Comparison of ENCODE assay signal across 8 cellular contexts in the genomic region with DNA sequence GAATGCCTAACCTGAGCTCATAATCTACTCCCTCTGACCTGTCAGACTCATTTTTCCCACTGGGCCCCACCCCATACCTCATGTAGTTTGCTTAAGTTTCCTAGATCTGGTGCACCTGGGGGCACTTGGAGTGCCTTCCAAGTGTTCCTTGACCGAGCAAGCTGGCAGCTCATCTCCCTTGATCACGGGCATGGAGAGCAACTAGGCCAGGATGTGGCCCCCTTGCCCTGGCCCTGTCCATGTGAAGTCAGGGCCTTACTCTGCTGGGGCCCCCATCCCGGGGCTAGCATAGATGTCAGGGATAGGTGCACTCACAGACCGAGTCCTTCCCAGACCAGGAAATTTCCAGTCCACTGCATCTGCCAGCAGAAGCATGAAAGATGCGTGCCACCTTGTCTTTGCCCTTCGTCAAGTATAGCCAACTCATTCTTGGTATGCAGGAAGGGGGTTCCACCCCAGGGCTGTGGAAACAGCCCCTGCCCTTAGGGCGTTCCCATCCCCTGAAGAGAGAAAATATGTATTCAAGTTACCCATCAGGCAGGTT. TPM values are rescaled to one million over a fixed set of nuclear protein-coding genes. Genes with fewer than 3 reads are reported as not detected.
A peak's percentile ranks its signal among the peaks of the same experiment; 100 is the strongest.
DNase-seq lines count a peak whose midpoint lies in the region; ATAC-seq and TF ChIP-seq lines count a peak whose summit lies in the region.

No MANE protein-coding gene starts in this region.

- no peak for TF ChIP-seq CTCF in GM12865 (IDR thresholded peaks at IDR 0.05; ENCODE audit: insufficient read depth, low read depth, low read length, missing control alignments)
- no peak for TF ChIP-seq CTCF in gastroesophageal sphincter (IDR thresholded peaks at IDR 0.05)
- TF ChIP-seq CTCF in prostate gland (IDR thresholded peaks at IDR 0.05) = no peak

- H3K9me3 ChIP-seq in gastroesophageal sphincter (no peaks in the 10 kb centered on the region), prostate gland (no peaks in the 10 kb centered on the region)

- no peaks in the 10 kb centered on the region for H3K27me3 Mint-ChIP-seq in activated T-cell treated with anti-CD3 and anti-CD28 coated beads, Interleukin-2, amount 50 U/mL, for 4 hours (ENCODE audit: low read depth)

- H3K36me3 Mint-ChIP-seq in activated T-cell treated with anti-CD3 and anti-CD28 coated beads, Interleukin-2, amount 50 U/mL, for 4 hours (ENCODE audit: insufficient read depth) = peaks cover 12% of the 10 kb centered on the region

- H3K4me1 ChIP-seq in gastroesophageal sphincter (peaks cover 18 to 80% (median 37%) of the 10 kb centered on the region in 3 donors), prostate gland (replicated peaks) (peaks cover 13% of the 10 kb centered on the region)

- peak; percentile 10 for ATAC-seq in HG03196 (IDR thresholded peaks at IDR 0.05; ENCODE audit: unreplicated experiment)
- ATAC-seq in activated T-cell treated with anti-CD3 and anti-CD28 coated beads, Interleukin-2, amount 50 U/mL, for 4 hours = peak; percentile 15 to 25
- no peak for ATAC-seq in gastroesophageal sphincter

- H3K27ac ChIP-seq in gastroesophageal sphincter = peak overlapping the region; percentile 97 to 99 (median 98)
- peak overlapping the region; percentile 98 to 99 for H3K27ac ChIP-seq in prostate gland

- peaks cover 75% of the 10 kb centered on the region for H3K4me1 Mint-ChIP-seq in activated T-cell treated with anti-CD3 and anti-CD28 coated beads, Interleukin-2, amount 50 U/mL, for 4 hours (ENCODE audit: low read depth)

- peak; percentile 68 for DNase-seq in GM12865 (ENCODE audit: low read depth)
- no peak for DNase-seq in activated T-cell treated with anti-CD3 and anti-CD28 coated beads, Interleukin-2, amount 50 U/mL, for 4 hours
- peak; percentile 41 for DNase-seq in prostate gland (ENCODE audit: low spot score)
- DNase-seq in COLO829 (ENCODE audit: low spot score) = no peak
- no peak for DNase-seq in superior temporal gyrus (ENCODE audit: extremely low spot score)
- no peak for DNase-seq in SIG-M5 treated with dmso at 0.1 percent for 504 hours (lab: John Stamatoyannopoulos, UW; ENCODE audit: unreplicated experiment)

- WGBS in gastroesophageal sphincter (ENCODE audit: low coverage in 1 of 2), 2 donors = 22% methylated on average over 6 of the region's 7 CpGs; no CpG with 5 or more reads in 1 of the 2 donors
- WGBS in prostate gland = 11% methylated on average over 7 of the region's 7 CpGs

- peak overlapping the region; percentile 96 for H3K4me3 Mint-ChIP-seq in activated T-cell treated with anti-CD3 and anti-CD28 coated beads, Interleukin-2, amount 50 U/mL, for 4 hours

- no peaks in the 10 kb centered on the region for H3K27me3 ChIP-seq in gastroesophageal sphincter
- H3K27me3 ChIP-seq in prostate gland (replicated peaks; ENCODE audit: insufficient read depth) = no peaks in the 10 kb centered on the region

- peaks cover 3% of the 10 kb centered on the region for H3K9me3 Mint-ChIP-seq in activated T-cell treated with anti-CD3 and anti-CD28 coated beads, Interleukin-2, amount 50 U/mL, for 4 hours

- H3K4me3 ChIP-seq in GM12865 (ENCODE audit: low read depth, low read length) = peak overlapping the region; percentile 92
- peak overlapping the region; percentile 81 to 94 for H3K4me3 ChIP-seq in gastroesophageal sphincter
- peak overlapping the region; percentile 83 to 85 for H3K4me3 ChIP-seq in prostate gland

- H3K36me3 ChIP-seq in gastroesophageal sphincter = no peaks in the 10 kb centered on the region
- no peaks in the 10 kb centered on the region for H3K36me3 ChIP-seq in prostate gland

- intact Hi-C loops in prostate gland (cut with DNase I) = no loop called here

- no peak for TF ChIP-seq POLR2A in gastroesophageal sphincter (IDR thresholded peaks at IDR 0.05)
- TF ChIP-seq POLR2A in prostate gland (IDR thresholded peaks at IDR 0.05) = no peak

- TF ChIP-seq EP300 in gastroesophageal sphincter (IDR thresholded peaks at IDR 0.05) = no peak

RNA-seq across cellular contexts. Expression of gene SLC22A5, which starts 41.9 kb away (rescaled TPM):
- total RNA-seq in activated T-cell treated with anti-CD3 and anti-CD28 coated beads, Interleukin-2, amount 50 U/mL, for 4 hours = 1 to 10 TPM; 4.4 to 6.3 (median 5.7) TPM
- total RNA-seq in gastroesophageal sphincter (1 to 10 TPM; 6.5 to 9.6 (median 7.5) TPM), prostate gland (10 to 100 TPM; 26.2 to 37.5 TPM)

Comparison
In these comparisons a context has a peak if more than half of its experiments do, and no peak if none do; other contexts are left out.
1. DNase-seq: peak in GM12865 (single experiment) and prostate gland (single experiment); none in activated T-cell treated with anti-CD3 and anti-CD28 coated beads, Interleukin-2, amount 50 U/mL, for 4 hours (single experiment), COLO829 (single experiment), superior temporal gyrus (single experiment) and SIG-M5 treated with dmso at 0.1 percent for 504 hours (single experiment).
2. Peak in every context shown above with its lines, with median percentiles within 50 percentile points of each other: H3K4me3 ChIP-seq.